Comparison of ENCODE assay signal across 1 cellular context in the genomic region with DNA sequence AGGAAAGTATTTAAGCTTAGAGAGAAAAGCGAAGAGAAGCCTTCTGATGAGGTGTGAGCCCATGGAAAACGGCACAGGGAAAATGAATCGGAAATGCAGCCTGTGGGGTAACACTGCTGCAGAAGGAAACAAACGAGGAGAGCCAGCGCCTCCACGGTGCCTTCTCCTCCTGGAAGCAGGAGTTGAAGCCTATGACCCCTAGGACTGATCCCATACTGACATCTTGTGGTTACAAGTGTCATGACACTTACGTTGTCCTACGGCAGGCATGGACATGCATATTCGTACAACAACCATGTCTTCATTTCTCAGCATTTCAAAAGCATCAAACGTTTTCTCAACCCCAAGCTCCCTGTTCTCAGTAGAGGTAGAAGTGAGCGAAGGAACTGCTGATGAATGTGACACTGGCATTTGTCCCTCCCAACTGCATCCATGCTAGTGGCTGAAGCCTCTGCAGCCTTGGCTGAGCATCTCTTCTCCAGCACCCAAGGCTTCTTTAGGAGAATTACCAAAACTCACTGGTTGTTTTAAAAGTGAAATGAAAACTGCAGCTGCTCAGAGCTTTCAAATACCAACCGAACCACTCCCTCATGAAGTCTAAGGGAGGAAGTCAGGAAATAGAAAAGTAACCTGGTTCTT.
TF ChIP-seq lines count a peak whose summit lies in the region.

No MANE protein-coding gene starts in this region.

TF ChIP-seq in HEK293, 187 proteins besides CTCF, POLR2A, EP300 and RAD21 (continued from another document):
- TF ChIP-seq ZNF354C (tag by site-specific recombination; IDR thresholded peaks at IDR 0.05; ENCODE audit: borderline replicate concordance, low read depth) = no peak
- TF ChIP-seq, protein P1, sequence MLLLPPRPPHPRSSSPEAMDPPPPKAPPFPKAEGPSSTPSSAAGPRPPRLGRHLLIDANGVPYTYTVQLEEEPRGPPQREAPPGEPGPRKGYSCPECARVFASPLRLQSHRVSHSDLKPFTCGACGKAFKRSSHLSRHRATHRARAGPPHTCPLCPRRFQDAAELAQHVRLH (tag by site-specific recombination; IDR thresholded peaks at IDR 0.05) = no peak
- no peak for TF ChIP-seq ZNF335 (tag by site-specific recombination; conservative IDR thresholded peaks at IDR 0.05)
- TF ChIP-seq IKZF3 (tag by site-specific recombination; IDR thresholded peaks at IDR 0.05) = peak; percentile 55
- TF ChIP-seq ZEB2 (tag by site-specific recombination; IDR thresholded peaks at IDR 0.05) = no peak
- TF ChIP-seq, protein P2, sequence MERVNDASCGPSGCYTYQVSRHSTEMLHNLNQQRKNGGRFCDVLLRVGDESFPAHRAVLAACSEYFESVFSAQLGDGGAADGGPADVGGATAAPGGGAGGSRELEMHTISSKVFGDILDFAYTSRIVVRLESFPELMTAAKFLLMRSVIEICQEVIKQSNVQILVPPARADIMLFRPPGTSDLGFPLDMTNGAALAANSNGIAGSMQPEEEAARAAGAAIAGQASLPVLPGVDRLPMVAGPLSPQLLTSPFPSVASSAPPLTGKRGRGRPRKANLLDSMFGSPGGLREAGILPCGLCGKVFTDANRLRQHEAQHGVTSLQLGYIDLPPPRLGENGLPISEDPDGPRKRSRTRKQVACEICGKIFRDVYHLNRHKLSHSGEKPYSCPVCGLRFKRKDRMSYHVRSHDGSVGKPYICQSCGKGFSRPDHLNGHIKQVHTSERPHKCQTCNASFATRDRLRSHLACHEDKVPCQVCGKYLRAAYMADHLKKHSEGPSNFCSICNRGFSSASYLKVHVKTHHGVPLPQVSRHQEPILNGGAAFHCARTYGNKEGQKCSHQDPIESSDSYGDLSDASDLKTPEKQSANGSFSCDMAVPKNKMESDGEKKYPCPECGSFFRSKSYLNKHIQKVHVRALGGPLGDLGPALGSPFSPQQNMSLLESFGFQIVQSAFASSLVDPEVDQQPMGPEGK (tag by site-specific recombination; IDR thresholded peaks at IDR 0.05) = no peak
- TF ChIP-seq ZNF623 (tag by site-specific recombination; IDR thresholded peaks at IDR 0.05) = no peak
- TF ChIP-seq, protein P3, sequence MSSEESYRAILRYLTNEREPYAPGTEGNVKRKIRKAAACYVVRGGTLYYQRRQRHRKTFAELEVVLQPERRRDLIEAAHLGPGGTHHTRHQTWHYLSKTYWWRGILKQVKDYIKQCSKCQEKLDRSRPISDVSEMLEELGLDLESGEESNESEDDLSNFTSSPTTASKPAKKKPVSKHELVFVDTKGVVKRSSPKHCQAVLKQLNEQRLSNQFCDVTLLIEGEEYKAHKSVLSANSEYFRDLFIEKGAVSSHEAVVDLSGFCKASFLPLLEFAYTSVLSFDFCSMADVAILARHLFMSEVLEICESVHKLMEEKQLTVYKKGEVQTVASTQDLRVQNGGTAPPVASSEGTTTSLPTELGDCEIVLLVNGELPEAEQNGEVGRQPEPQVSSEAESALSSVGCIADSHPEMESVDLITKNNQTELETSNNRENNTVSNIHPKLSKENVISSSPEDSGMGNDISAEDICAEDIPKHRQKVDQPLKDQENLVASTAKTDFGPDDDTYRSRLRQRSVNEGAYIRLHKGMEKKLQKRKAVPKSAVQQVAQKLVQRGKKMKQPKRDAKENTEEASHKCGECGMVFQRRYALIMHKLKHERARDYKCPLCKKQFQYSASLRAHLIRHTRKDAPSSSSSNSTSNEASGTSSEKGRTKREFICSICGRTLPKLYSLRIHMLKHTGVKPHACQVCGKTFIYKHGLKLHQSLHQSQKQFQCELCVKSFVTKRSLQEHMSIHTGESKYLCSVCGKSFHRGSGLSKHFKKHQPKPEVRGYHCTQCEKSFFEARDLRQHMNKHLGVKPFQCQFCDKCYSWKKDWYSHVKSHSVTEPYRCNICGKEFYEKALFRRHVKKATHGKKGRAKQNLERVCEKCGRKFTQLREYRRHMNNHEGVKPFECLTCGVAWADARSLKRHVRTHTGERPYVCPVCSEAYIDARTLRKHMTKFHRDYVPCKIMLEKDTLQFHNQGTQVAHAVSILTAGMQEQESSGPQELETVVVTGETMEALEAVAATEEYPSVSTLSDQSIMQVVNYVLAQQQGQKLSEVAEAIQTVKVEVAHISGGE (tag by site-specific recombination; conservative IDR thresholded peaks at IDR 0.05; ENCODE audit: low read depth) = no peak
- no peak; the same call in 1 of the 2 replicates for TF ChIP-seq ZBTB17 (tag by site-specific recombination; IDR thresholded peaks at IDR 0.05)
- TF ChIP-seq TRIM28 (IDR thresholded peaks at IDR 0.05; ENCODE audit: borderline replicate concordance, low read length) = 0 out of 2 replicates have a peak, but pooled peaks have one; percentile 34
- no peak for TF ChIP-seq ZNF391 (tag by site-specific recombination; IDR thresholded peaks at IDR 0.05; ENCODE audit: borderline replicate concordance, low read depth)
- TF ChIP-seq, protein P4, sequence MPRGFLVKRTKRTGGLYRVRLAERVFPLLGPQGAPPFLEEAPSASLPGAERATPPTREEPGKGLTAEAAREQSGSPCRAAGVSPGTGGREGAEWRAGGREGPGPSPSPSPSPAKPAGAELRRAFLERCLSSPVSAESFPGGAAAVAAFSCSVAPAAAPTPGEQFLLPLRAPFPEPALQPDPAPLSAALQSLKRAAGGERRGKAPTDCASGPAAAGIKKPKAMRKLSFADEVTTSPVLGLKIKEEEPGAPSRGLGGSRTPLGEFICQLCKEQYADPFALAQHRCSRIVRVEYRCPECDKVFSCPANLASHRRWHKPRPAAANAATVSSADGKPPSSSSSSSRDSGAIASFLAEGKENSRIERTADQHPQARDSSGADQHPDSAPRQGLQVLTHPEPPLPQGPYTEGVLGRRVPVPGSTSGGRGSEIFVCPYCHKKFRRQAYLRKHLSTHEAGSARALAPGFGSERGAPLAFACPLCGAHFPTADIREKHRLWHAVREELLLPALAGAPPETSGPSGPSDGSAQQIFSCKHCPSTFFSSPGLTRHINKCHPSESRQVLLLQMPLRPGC (tag by site-specific recombination; IDR thresholded peaks at IDR 0.05) = no peak
- no peak for TF ChIP-seq ZFHX2 (tag by site-specific recombination; conservative IDR thresholded peaks at IDR 0.05)
- peak; percentile 53; the same call in 1 of the 2 replicates for TF ChIP-seq ZNF2 (tag by site-specific recombination; IDR thresholded peaks at IDR 0.05)
- TF ChIP-seq, protein P5, sequence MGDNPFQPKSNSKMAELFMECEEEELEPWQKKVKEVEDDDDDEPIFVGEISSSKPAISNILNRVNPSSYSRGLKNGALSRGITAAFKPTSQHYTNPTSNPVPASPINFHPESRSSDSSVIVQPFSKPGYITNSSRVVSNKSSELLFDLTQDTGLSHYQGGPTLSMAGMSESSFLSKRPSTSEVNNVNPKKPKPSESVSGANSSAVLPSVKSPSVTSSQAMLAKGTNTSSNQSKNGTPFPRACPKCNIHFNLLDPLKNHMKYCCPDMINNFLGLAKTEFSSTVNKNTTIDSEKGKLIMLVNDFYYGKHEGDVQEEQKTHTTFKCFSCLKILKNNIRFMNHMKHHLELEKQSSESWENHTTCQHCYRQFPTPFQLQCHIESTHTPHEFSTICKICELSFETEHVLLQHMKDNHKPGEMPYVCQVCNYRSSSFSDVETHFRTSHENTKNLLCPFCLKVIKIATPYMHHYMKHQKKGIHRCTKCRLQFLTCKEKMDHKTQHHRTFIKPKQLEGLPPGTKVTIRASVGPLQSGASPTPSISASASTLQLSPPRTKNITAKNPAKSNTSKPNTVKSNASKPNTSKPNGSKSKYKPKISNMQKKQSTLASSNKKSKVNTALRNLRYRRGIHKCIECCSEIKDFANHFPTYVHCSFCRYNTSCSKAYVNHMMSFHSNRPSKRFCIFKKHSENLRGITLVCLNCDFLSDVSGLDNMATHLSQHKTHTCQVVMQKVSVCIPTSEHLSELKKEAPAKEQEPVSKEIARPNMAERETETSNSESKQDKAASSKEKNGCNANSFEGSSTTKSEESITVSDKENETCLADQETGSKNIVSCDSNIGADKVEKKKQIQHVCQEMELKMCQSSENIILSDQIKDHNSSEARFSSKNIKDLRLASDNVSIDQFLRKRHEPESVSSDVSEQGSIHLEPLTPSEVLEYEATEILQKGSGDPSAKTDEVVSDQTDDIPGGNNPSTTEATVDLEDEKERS (tag by site-specific recombination; IDR thresholded peaks at IDR 0.05) = no peak
- TF ChIP-seq ZSCAN23 (tag by site-specific recombination; IDR thresholded peaks at IDR 0.05) = no peak
